9 cellular contexts compared by ENCODE assay signal in the genomic region with DNA sequence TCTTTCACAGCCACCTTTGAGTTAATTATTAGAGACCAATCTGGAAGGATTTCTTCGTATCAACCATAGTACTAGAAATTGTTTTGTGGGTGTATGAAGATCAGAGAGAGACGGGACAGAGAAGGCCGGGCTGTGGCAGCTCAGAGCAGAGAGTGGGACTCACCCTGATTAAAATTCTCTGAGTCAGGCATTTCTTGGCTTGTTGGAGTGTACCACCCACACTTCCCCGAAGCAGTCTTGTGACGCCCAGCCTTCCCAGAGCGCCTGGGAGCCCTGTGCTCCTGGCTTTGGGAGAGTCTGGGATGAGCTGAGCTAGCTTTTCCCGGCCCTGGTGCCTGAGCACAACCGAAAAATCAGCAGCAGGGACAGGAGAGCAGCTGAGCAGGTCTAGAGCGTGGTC. TPM values are rescaled to one million over a fixed set of nuclear protein-coding genes. Genes with fewer than 3 reads are reported as not detected.
A peak's percentile ranks its signal among the peaks of the same experiment; 100 is the strongest.
DNase-seq lines count a peak whose midpoint lies in the region; ATAC-seq and TF ChIP-seq lines count a peak whose summit lies in the region.
"Had no signal": no experiment of that assay in that cellular context is flagged by ENCODE, and none has a peak within 500 bp of the region (broad histone marks: within the 10 kb centered on the region; RNA-seq: fewer than 3 reads in every experiment).

No MANE protein-coding gene starts in this region.

- no peak for TF ChIP-seq POLR2A in stomach (IDR thresholded peaks at IDR 0.05)

- no peaks in the 10 kb centered on the region for H3K9me3 ChIP-seq in stomach

- peak overlapping the region; percentile 87 for H3K27ac ChIP-seq in cingulate gyrus (ENCODE audit: low read depth, low read length)
- peak overlapping the region; percentile 78 to 91 (median 87) for H3K27ac ChIP-seq in stomach

- WGBS in stomach, 5 donors = 22 to 27% (median 25%) methylated on average over 9 of the region's 9 CpGs

- H3K36me3 Mint-ChIP-seq in activated naive CD8-positive, alpha-beta T cell treated with anti-CD3 and anti-CD28 coated beads for 36 hours = peaks cover 16% of the 10 kb centered on the region
- no peaks in the 10 kb centered on the region for H3K36me3 Mint-ChIP-seq in natural killer cell treated with Interleukin-12 subunit alpha and Interleukin-12 subunit beta and Interleukin-15 and Interleukin-18, amount 100 ng/mL, for 72 hours

- H3K36me3 ChIP-seq in stomach = peaks cover 0 to 10% (median 4%) of the 10 kb centered on the region in 4 donors

- no peak overlapping the region for H3K4me3 Mint-ChIP-seq in activated naive CD8-positive, alpha-beta T cell treated with anti-CD3 and anti-CD28 coated beads for 36 hours
- H3K4me3 Mint-ChIP-seq in natural killer cell treated with Interleukin-12 subunit alpha and Interleukin-12 subunit beta and Interleukin-15 and Interleukin-18, amount 100 ng/mL, for 72 hours = no peak overlapping the region
- H3K4me3 Mint-ChIP-seq: T-cell had no signal

- TF ChIP-seq EP300 in stomach (IDR thresholded peaks at IDR 0.05) = peak; percentile 32

- DNase-seq in HFF-Myc (ENCODE audit: extremely low read depth, low read depth) = peak; percentile 50
- DNase-seq in left colon = peak; percentile 36 to 62
- DNase-seq in stomach = peak; percentile 60
- DNase-seq in activated naive CD8-positive, alpha-beta T cell treated with anti-CD3 and anti-CD28 coated beads for 36 hours = no peak
- no peak for DNase-seq in natural killer cell treated with Interleukin-12 subunit alpha and Interleukin-12 subunit beta and Interleukin-15 and Interleukin-18, amount 100 ng/mL, for 72 hours (ENCODE audit: low spot score)
- no peak for DNase-seq in activated CD4-positive, alpha-beta T cell treated with anti-CD3 and anti-CD28 coated beads, Interleukin-2, amount 50 U/mL, for 4 hours
- DNase-seq: T-cell had no signal

- peaks cover 30 to 79% (median 52%) of the 10 kb centered on the region in 4 donors for H3K4me1 ChIP-seq in stomach

- no peaks in the 10 kb centered on the region for H3K27me3 Mint-ChIP-seq in activated naive CD8-positive, alpha-beta T cell treated with anti-CD3 and anti-CD28 coated beads for 36 hours
- no peaks in the 10 kb centered on the region for H3K27me3 Mint-ChIP-seq in natural killer cell treated with Interleukin-12 subunit alpha and Interleukin-12 subunit beta and Interleukin-15 and Interleukin-18, amount 100 ng/mL, for 72 hours
- H3K27me3 Mint-ChIP-seq: T-cell had no signal

- ATAC-seq in left colon (peak; percentile 60), GM21717 (IDR thresholded peaks at IDR 0.05; ENCODE audit: unreplicated experiment) (no peak)
- ATAC-seq in natural killer cell treated with Interleukin-12 subunit alpha and Interleukin-12 subunit beta and Interleukin-15 and Interleukin-18, amount 100 ng/mL, for 72 hours = no peak
- ATAC-seq: T-cell had no signal

- no peaks in the 10 kb centered on the region for H3K9me3 Mint-ChIP-seq in activated naive CD8-positive, alpha-beta T cell treated with anti-CD3 and anti-CD28 coated beads for 36 hours
- no peaks in the 10 kb centered on the region for H3K9me3 Mint-ChIP-seq in natural killer cell treated with Interleukin-12 subunit alpha and Interleukin-12 subunit beta and Interleukin-15 and Interleukin-18, amount 100 ng/mL, for 72 hours
- H3K9me3 Mint-ChIP-seq: T-cell had no signal

- H3K27ac Mint-ChIP-seq in activated naive CD8-positive, alpha-beta T cell treated with anti-CD3 and anti-CD28 coated beads for 36 hours = no peak overlapping the region
- no peak overlapping the region for H3K27ac Mint-ChIP-seq in natural killer cell treated with Interleukin-12 subunit alpha and Interleukin-12 subunit beta and Interleukin-15 and Interleukin-18, amount 100 ng/mL, for 72 hours
- H3K27ac Mint-ChIP-seq: T-cell had no signal

- H3K4me1 Mint-ChIP-seq in activated naive CD8-positive, alpha-beta T cell treated with anti-CD3 and anti-CD28 coated beads for 36 hours = peaks cover 15% of the 10 kb centered on the region
- peaks cover 4 to 24% of the 10 kb centered on the region in 2 donors for H3K4me1 Mint-ChIP-seq in natural killer cell treated with Interleukin-12 subunit alpha and Interleukin-12 subunit beta and Interleukin-15 and Interleukin-18, amount 100 ng/mL, for 72 hours (ENCODE audit: low read depth in 2 of 2)

- no peaks in the 10 kb centered on the region for H3K27me3 ChIP-seq in stomach

- TF ChIP-seq CTCF in HFF-Myc (IDR thresholded peaks at IDR 0.05; ENCODE audit: low read depth, low read length, missing control alignments) = no peak
- TF ChIP-seq CTCF in stomach (IDR thresholded peaks at IDR 0.05) = no peak

- intact Hi-C loops in left colon (cut with DNase I, micrococcal nuclease) (no loop called here), stomach (cut with DNase I; ENCODE audit: low total_unique reads) (no loop called here)

- H3K4me3 ChIP-seq in HFF-Myc (replicated peaks; ENCODE audit: low read depth, low read length) (no peak overlapping the region; the same call in 1 of the 2 replicates), stomach (no peak overlapping the region)

RNA-seq across cellular contexts. Expression of gene PLEKHM2, which starts 19.4 kb away (rescaled TPM):
- 10 to 100 TPM; 31.5 to 37.0 TPM for total RNA-seq in left colon
- total RNA-seq in stomach = 10 to 100 TPM; 22.3 to 63.0 (median 36.2) TPM
- 10 to 100 TPM; 19.3 to 33.9 (median 25.2) TPM for polyA plus RNA-seq in stomach
- total RNA-seq in activated naive CD8-positive, alpha-beta T cell treated with anti-CD3 and anti-CD28 coated beads for 36 hours = 10 to 100 TPM; 45.4 to 50.6 TPM
- 10 to 100 TPM; 48.0 to 65.1 TPM for total RNA-seq in natural killer cell treated with Interleukin-12 subunit alpha and Interleukin-12 subunit beta and Interleukin-15 and Interleukin-18, amount 100 ng/mL, for 72 hours

RNA-seq across cellular contexts. Expression of gene SLC25A34, which starts 32.5 kb away (rescaled TPM):
- total RNA-seq in left colon = 10 to 100 TPM in 1 of 2 donors, 1 to 10 TPM in 1; 7.9 to 22.6 TPM
- 10 to 100 TPM in 2 of 5 donors, 1 to 10 TPM in 2, not detected in 1; 1.8 to 16.9 (median 7.5) TPM for total RNA-seq in stomach
- polyA plus RNA-seq in stomach = 1 to 10 TPM in 2 of 3 donors, under 1 TPM in 1; 0.75 to 4.1 (median 1.9) TPM
- under 1 TPM; 0.76 to 0.94 TPM for total RNA-seq in activated naive CD8-positive, alpha-beta T cell treated with anti-CD3 and anti-CD28 coated beads for 36 hours
- total RNA-seq in natural killer cell treated with Interleukin-12 subunit alpha and Interleukin-12 subunit beta and Interleukin-15 and Interleukin-18, amount 100 ng/mL, for 72 hours = 1 to 10 TPM in 1 of 2 donors, under 1 TPM in 1; 0.88 to 1.9 TPM

RNA-seq across cellular contexts. Expression of gene TMEM82, which starts 38.7 kb away (rescaled TPM):
- total RNA-seq in left colon = 10 to 100 TPM; 13.1 to 18.6 TPM
- 1 to 10 TPM in 2 of 5 donors, not detected in 3; 2.2 to 4.9 TPM for total RNA-seq in stomach
- polyA plus RNA-seq in stomach = under 1 TPM in 2 of 3 donors, not detected in 1; 0.10 to 0.75 TPM
- not detected for total RNA-seq in activated naive CD8-positive, alpha-beta T cell treated with anti-CD3 and anti-CD28 coated beads for 36 hours
- total RNA-seq in natural killer cell treated with Interleukin-12 subunit alpha and Interleukin-12 subunit beta and Interleukin-15 and Interleukin-18, amount 100 ng/mL, for 72 hours = not detected
- total RNA-seq: T-cell had no signal

RNA-seq across cellular contexts. Expression of gene FBLIM1, which starts 55.0 kb away (rescaled TPM):
- total RNA-seq in left colon (100 to 1,000 TPM; 275 to 294 TPM), stomach (10 to 100 TPM; 47.0 to 92.1 (median 81.3) TPM)
- polyA plus RNA-seq in stomach = 100 to 1,000 TPM in 1 of 3 donors, 10 to 100 TPM in 2; 17.5 to 128 (median 44.6) TPM
- total RNA-seq in activated naive CD8-positive, alpha-beta T cell treated with anti-CD3 and anti-CD28 coated beads for 36 hours = not detected
- not detected for total RNA-seq in natural killer cell treated with Interleukin-12 subunit alpha and Interleukin-12 subunit beta and Interleukin-15 and Interleukin-18, amount 100 ng/mL, for 72 hours

Comparison
In these comparisons a context has a peak if more than half of its experiments do, and no peak if none do; other contexts are left out.
1. DNase-seq: peak in HFF-Myc (single experiment), left colon (2 of 2) and stomach (single experiment); none in activated naive CD8-positive, alpha-beta T cell treated with anti-CD3 and anti-CD28 coated beads for 36 hours (single experiment), natural killer cell treated with Interleukin-12 subunit alpha and Interleukin-12 subunit beta and Interleukin-15 and Interleukin-18, amount 100 ng/mL, for 72 hours (single experiment) and activated CD4-positive, alpha-beta T cell treated with anti-CD3 and anti-CD28 coated beads, Interleukin-2, amount 50 U/mL, for 4 hours (0 of 2).